22 cellular contexts compared by ENCODE assay signal in genomic region chr11:117385471-117385870, GRCh38.
"Had no signal": no experiment of that assay in that cellular context is flagged by ENCODE, and none has a peak within 500 bp of the region (broad histone marks: within the 10 kb centered on the region; RNA-seq: fewer than 3 reads in every experiment).

No MANE protein-coding gene starts in this region.

- H3K9me3 Mint-ChIP-seq: immature natural killer cell; naive thymus-derived CD4-positive, alpha-beta T cell; natural killer cell treated with Interleukin-12 subunit alpha and Interleukin-12 subunit beta and Interleukin-15 and Interleukin-18, amount 100 ng/mL, for 72 hours; stimulated activated effector memory CD8-positive, alpha-beta T cell treated with anti-CD3 and anti-CD28 coated beads, Interleukin-12 subunit alpha, Interleukin-12 subunit beta, amount 100 ng/mL, for 72 hours; stimulated activated naive CD8-positive, alpha-beta T cell treated with anti-CD3 and anti-CD28 coated beads, Interleukin-15, amount 100 ng/mL, for 72 hours; type B pancreatic cell had no signal

- H3K4me3 Mint-ChIP-seq: immature natural killer cell; naive thymus-derived CD4-positive, alpha-beta T cell; natural killer cell treated with Interleukin-12 subunit alpha and Interleukin-12 subunit beta and Interleukin-15 and Interleukin-18, amount 100 ng/mL, for 72 hours; stimulated activated effector memory CD8-positive, alpha-beta T cell treated with anti-CD3 and anti-CD28 coated beads, Interleukin-12 subunit alpha, Interleukin-12 subunit beta, amount 100 ng/mL, for 72 hours; stimulated activated naive CD8-positive, alpha-beta T cell treated with anti-CD3 and anti-CD28 coated beads, Interleukin-15, amount 100 ng/mL, for 72 hours; type B pancreatic cell had no signal

- H3K27ac Mint-ChIP-seq: natural killer cell treated with Interleukin-12 subunit alpha and Interleukin-12 subunit beta and Interleukin-15 and Interleukin-18, amount 100 ng/mL, for 72 hours; stimulated activated effector memory CD8-positive, alpha-beta T cell treated with anti-CD3 and anti-CD28 coated beads, Interleukin-12 subunit alpha, Interleukin-12 subunit beta, amount 100 ng/mL, for 72 hours; type B pancreatic cell had no signal

- DNase-seq: immature natural killer cell; left ventricle myocardium inferior; midbrain; mucosa of descending colon; naive thymus-derived CD4-positive, alpha-beta T cell; retina; right cardiac atrium; small intestine; spleen; stimulated activated CD4-positive, alpha-beta T cell treated with anti-CD3 and anti-CD28 coated beads, Interleukin-4, amount 100 ng/mL, for 24 hours; stimulated activated naive CD4-positive, alpha-beta T cell treated with Interleukin-2 at 50 U/mL for 16 hours; stimulated activated naive CD8-positive, alpha-beta T cell treated with anti-CD3 and anti-CD28 coated beads, Interleukin-15, amount 100 ng/mL, for 72 hours; substantia nigra; uterus had no signal

- H3K27ac ChIP-seq: left ventricle myocardium inferior, ovary, spleen, tibial nerve, uterus had no signal

- H3K4me1 Mint-ChIP-seq: immature natural killer cell; stimulated activated effector memory CD8-positive, alpha-beta T cell treated with anti-CD3 and anti-CD28 coated beads, Interleukin-12 subunit alpha, Interleukin-12 subunit beta, amount 100 ng/mL, for 72 hours; stimulated activated naive CD8-positive, alpha-beta T cell treated with anti-CD3 and anti-CD28 coated beads, Interleukin-15, amount 100 ng/mL, for 72 hours had no signal

- H3K27me3 ChIP-seq: ovary, spleen, tibial nerve, uterus had no signal

- H3K27me3 Mint-ChIP-seq: naive thymus-derived CD4-positive, alpha-beta T cell; natural killer cell treated with Interleukin-12 subunit alpha and Interleukin-12 subunit beta and Interleukin-15 and Interleukin-18, amount 100 ng/mL, for 72 hours; progenitor cell of endocrine pancreas; stimulated activated naive CD8-positive, alpha-beta T cell treated with anti-CD3 and anti-CD28 coated beads, Interleukin-15, amount 100 ng/mL, for 72 hours; type B pancreatic cell had no signal

- ATAC-seq: mucosa of descending colon; naive thymus-derived CD4-positive, alpha-beta T cell; natural killer cell treated with Interleukin-12 subunit alpha and Interleukin-12 subunit beta and Interleukin-15 and Interleukin-18, amount 100 ng/mL, for 72 hours; right cardiac atrium; sciatic nerve; stimulated activated effector memory CD8-positive, alpha-beta T cell treated with anti-CD3 and anti-CD28 coated beads, Interleukin-12 subunit alpha, Interleukin-12 subunit beta, amount 100 ng/mL, for 72 hours; stimulated activated naive CD8-positive, alpha-beta T cell treated with anti-CD3 and anti-CD28 coated beads, Interleukin-15, amount 100 ng/mL, for 72 hours had no signal

- H3K4me3 ChIP-seq: left ventricle myocardium inferior, lung, mucosa of descending colon, ovary, spleen, tibial nerve, uterus had no signal

- H3K4me1 ChIP-seq: left ventricle myocardium inferior, spleen, tibial nerve, uterus had no signal

- H3K9me3 ChIP-seq: left ventricle myocardium inferior, mucosa of descending colon, ovary, spleen, tibial nerve, uterus had no signal

- H3K36me3 ChIP-seq: ovary, uterus had no signal
